In the genomic region with DNA sequence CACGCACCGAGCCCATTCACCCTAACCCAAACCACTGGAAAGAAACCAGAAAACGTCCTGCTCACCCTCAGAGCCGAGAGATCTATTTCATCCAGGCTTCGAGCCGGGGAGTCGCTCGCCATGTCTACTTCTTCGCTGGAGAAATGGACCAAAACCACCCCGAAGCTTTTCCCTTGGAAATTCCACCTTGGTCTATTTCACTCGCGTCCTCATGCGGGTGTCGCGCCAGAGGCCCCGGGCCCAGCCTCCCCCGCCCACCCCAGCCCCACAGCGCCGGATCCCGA, we compare ENCODE assay signal across 2 cellular contexts.
TF ChIP-seq lines count a peak whose summit lies in the region.

No MANE protein-coding gene starts in this region.

TF ChIP-seq in endothelial cell of umbilical vein, 7 proteins besides CTCF, POLR2A, EP300 and RAD21 (continued from another document):
- no peak for TF ChIP-seq GATA2 (IDR thresholded peaks at IDR 0.05; ENCODE audit: insufficient read depth, insufficient read length, low read depth, low read length)
TF ChIP-seq in endothelial cell of umbilical vein: peak in this region for 0.

TF ChIP-seq in neural cell, 6 proteins besides CTCF, POLR2A, EP300 and RAD21 (continued from another document):
- TF ChIP-seq, protein P1, sequence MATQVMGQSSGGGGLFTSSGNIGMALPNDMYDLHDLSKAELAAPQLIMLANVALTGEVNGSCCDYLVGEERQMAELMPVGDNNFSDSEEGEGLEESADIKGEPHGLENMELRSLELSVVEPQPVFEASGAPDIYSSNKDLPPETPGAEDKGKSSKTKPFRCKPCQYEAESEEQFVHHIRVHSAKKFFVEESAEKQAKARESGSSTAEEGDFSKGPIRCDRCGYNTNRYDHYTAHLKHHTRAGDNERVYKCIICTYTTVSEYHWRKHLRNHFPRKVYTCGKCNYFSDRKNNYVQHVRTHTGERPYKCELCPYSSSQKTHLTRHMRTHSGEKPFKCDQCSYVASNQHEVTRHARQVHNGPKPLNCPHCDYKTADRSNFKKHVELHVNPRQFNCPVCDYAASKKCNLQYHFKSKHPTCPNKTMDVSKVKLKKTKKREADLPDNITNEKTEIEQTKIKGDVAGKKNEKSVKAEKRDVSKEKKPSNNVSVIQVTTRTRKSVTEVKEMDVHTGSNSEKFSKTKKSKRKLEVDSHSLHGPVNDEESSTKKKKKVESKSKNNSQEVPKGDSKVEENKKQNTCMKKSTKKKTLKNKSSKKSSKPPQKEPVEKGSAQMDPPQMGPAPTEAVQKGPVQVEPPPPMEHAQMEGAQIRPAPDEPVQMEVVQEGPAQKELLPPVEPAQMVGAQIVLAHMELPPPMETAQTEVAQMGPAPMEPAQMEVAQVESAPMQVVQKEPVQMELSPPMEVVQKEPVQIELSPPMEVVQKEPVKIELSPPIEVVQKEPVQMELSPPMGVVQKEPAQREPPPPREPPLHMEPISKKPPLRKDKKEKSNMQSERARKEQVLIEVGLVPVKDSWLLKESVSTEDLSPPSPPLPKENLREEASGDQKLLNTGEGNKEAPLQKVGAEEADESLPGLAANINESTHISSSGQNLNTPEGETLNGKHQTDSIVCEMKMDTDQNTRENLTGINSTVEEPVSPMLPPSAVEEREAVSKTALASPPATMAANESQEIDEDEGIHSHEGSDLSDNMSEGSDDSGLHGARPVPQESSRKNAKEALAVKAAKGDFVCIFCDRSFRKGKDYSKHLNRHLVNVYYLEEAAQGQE (IDR thresholded peaks at IDR 0.05; ENCODE audit: borderline replicate concordance), result no peak
- TF ChIP-seq MXI1 (conservative IDR thresholded peaks at IDR 0.05; ENCODE audit: poor library complexity, severe bottlenecking), result no peak
- no peak for TF ChIP-seq EZH2 (IDR thresholded peaks at IDR 0.05; ENCODE audit: borderline replicate concordance, insufficient read depth, low read length, poor library complexity, severe bottlenecking)
- no peak for TF ChIP-seq TAF1 (IDR thresholded peaks at IDR 0.05; ENCODE audit: low read depth)
TF ChIP-seq in neural cell: peak in this region for 0.
